In the genomic region with DNA sequence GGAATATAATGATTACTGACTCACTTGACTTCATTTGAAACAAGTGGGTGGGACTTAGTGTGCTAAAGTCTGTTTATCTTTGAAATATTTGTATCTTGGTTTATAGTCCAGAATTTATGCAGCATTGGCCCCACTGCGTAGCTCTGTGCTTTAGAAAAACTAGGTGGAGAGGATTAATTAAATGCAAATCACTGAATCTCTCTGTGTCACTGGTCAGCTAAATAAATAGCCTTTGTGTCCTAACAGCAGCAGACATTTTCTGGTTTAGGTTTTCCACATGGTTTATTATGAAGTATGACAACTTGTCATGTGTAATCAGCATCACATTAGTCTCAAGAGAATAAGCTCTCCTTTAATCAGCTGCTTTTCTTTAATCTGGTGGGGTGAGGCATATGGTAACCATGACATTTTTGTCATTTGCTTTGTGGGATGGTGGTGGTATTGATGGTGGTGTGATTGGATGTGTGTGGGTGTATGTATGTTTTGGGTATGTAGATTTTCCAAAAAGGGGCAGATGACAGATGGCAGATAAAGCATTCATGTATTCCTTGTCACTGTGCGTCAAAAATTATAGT, we compare ENCODE assay signal across 12 cellular contexts. TPM values are rescaled to one million over a fixed set of nuclear protein-coding genes. Genes with fewer than 3 reads are reported as not detected.
DNase-seq lines count a peak whose midpoint lies in the region; ATAC-seq and TF ChIP-seq lines count a peak whose summit lies in the region.
"Had no signal": no experiment of that assay in that cellular context is flagged by ENCODE, and none has a peak within 500 bp of the region (broad histone marks: within the 10 kb centered on the region; RNA-seq: fewer than 3 reads in every experiment).

No MANE protein-coding gene starts in this region.

- no peaks in the 10 kb centered on the region for H3K27me3 Mint-ChIP-seq in osteocyte (ENCODE audit: unreplicated experiment)
- H3K27me3 Mint-ChIP-seq: effector memory CD8-positive, alpha-beta T cell had no signal

- peaks cover 9% of the 10 kb centered on the region for H3K36me3 Mint-ChIP-seq in osteocyte (ENCODE audit: unreplicated experiment)

- H3K9me3 Mint-ChIP-seq in osteocyte (ENCODE audit: unreplicated experiment), result no peaks in the 10 kb centered on the region
- H3K9me3 Mint-ChIP-seq: effector memory CD8-positive, alpha-beta T cell had no signal

- 59 to 61% methylated on average over 2 of the region's 2 CpGs for WGBS in gastroesophageal sphincter (ENCODE audit: low coverage in 1 of 2), 2 donors

- H3K4me3 ChIP-seq in gastroesophageal sphincter, result no peak overlapping the region

- DNase-seq in COLO829 (ENCODE audit: low spot score), result peak; percentile 72
- DNase-seq in NCI-H2171 (lab: John Stamatoyannopoulos, UW), result peak; percentile 6
- peak; percentile 32 for DNase-seq in dedifferentiated amniotic fluid mesenchymal stem cell (ENCODE audit: extremely low spot score)
- DNase-seq in osteocyte (ENCODE audit: extremely low spot score, unreplicated experiment), result no peak
- no peak for DNase-seq in T1000 (lab: John Stamatoyannopoulos, UW)
- DNase-seq in mesenteric fat pad (ENCODE audit: low spot score), result no peak
- DNase-seq: DND-41; effector memory CD8-positive, alpha-beta T cell; islet precursor cell; right cardiac atrium had no signal

- H3K36me3 ChIP-seq in gastroesophageal sphincter, result peaks cover 0 to 15% of the 10 kb centered on the region in 2 donors

- no peaks in the 10 kb centered on the region for H3K27me3 ChIP-seq in gastroesophageal sphincter

- peaks cover 0 to 15% (median 4%) of the 10 kb centered on the region in 3 donors for H3K4me1 ChIP-seq in gastroesophageal sphincter

- ATAC-seq in gastroesophageal sphincter (no peak), GM18519 (IDR thresholded peaks at IDR 0.05; ENCODE audit: low FRiP score, unreplicated experiment) (no peak)
- ATAC-seq: effector memory CD8-positive, alpha-beta T cell; right cardiac atrium had no signal

- peak overlapping the region; percentile 70 for H3K27ac Mint-ChIP-seq in osteocyte (ENCODE audit: unreplicated experiment)
- H3K27ac Mint-ChIP-seq: effector memory CD8-positive, alpha-beta T cell had no signal

- no peak for TF ChIP-seq POLR2A in gastroesophageal sphincter (IDR thresholded peaks at IDR 0.05)

- peaks cover 28% of the 10 kb centered on the region for H3K4me1 Mint-ChIP-seq in osteocyte (ENCODE audit: unreplicated experiment)

- no peaks in the 10 kb centered on the region for H3K9me3 ChIP-seq in gastroesophageal sphincter

- H3K4me3 Mint-ChIP-seq in osteocyte (ENCODE audit: unreplicated experiment), result no peak overlapping the region
- H3K4me3 Mint-ChIP-seq: effector memory CD8-positive, alpha-beta T cell had no signal

- no peak for TF ChIP-seq EP300 in gastroesophageal sphincter (IDR thresholded peaks at IDR 0.05)

- TF ChIP-seq CTCF in osteocyte (IDR thresholded peaks at IDR 0.05), result no peak
- no peak for TF ChIP-seq CTCF in gastroesophageal sphincter (IDR thresholded peaks at IDR 0.05)

- no peak overlapping the region for H3K27ac ChIP-seq in gastroesophageal sphincter

RNA-seq across cellular contexts. Expression of gene BCL2L13, which starts 33.9 kb away (rescaled TPM):
- total RNA-seq in osteocyte (58.3 and 60.1 TPM in 2 replicates), gastroesophageal sphincter (100 to 1,000 TPM in 2 of 4 donors, 10 to 100 TPM in 2; 68.5 to 193 (median 131) TPM), mesenteric fat pad (63.3 TPM)

RNA-seq across cellular contexts. Expression of gene ATP6V1E1, which starts 44.0 kb away (rescaled TPM):
- total RNA-seq in osteocyte, result 119 and 123 TPM in 2 replicates
- 100 to 1,000 TPM; 146 to 252 (median 195) TPM for total RNA-seq in gastroesophageal sphincter
- total RNA-seq in mesenteric fat pad, result 122 TPM

Comparison
In these comparisons a context has a peak if more than half of its experiments do, and no peak if none do; other contexts are left out.
1. DNase-seq: peak in COLO829 (single experiment), NCI-H2171 (single experiment) and dedifferentiated amniotic fluid mesenchymal stem cell (single experiment); none in osteocyte (single experiment), T1000 (single experiment) and mesenteric fat pad (single experiment).